15 cellular contexts compared by ENCODE assay signal in the genomic region with DNA sequence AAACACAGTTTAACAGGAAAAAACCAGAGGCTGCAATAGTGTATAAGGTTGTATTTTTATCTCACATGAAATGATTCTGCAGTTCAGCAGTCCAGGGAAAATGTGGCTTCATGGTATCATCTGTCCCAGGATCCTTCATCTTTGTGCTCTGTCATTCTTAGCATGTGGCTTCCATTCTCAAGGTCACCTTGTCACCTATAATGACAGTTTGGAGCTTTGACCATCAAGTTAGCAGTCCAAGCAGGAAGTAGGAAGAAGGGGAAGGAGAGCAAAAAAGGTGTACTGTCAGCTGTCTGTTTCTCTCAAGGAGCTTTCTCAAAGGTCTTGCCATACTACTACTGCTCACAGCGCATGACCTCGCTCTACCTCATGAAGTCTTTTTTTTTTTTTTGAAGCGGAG. TPM values are rescaled to one million over a fixed set of nuclear protein-coding genes. Genes with fewer than 3 reads are reported as not detected.
DNase-seq lines count a peak whose midpoint lies in the region; ATAC-seq lines count a peak whose summit lies in the region.
"Had no signal": no experiment of that assay in that cellular context is flagged by ENCODE, and none has a peak within 500 bp of the region (broad histone marks: within the 10 kb centered on the region; RNA-seq: fewer than 3 reads in every experiment).

No MANE protein-coding gene starts in this region.

- intact Hi-C loops in activated naive CD4-positive, alpha-beta T cell treated with anti-CD3 and anti-CD28 coated beads for 36 hours (cut with micrococcal nuclease) = no loop called here

- POLR2A ChIA-PET in activated CD8-positive, alpha-beta T cell treated with anti-CD3 and anti-CD28 coated beads, Interleukin-2, amount 10 ng/mL, durations not matched to agents 7 days and 5 days (lab: Charles Lee) = no interaction called here

- no peak for DNase-seq in activated naive CD4-positive, alpha-beta T cell treated with anti-CD3 and anti-CD28 coated beads for 36 hours
- no peak for DNase-seq in activated naive CD4-positive, alpha-beta T cell (lab: John Stamatoyannopoulos, UW)
- DNase-seq in activated CD8-positive, alpha-beta T cell treated with anti-CD3 and anti-CD28 coated beads, Interleukin-2, amount 10 ng/mL, durations not matched to agents 7 days and 5 days = no peak
- DNase-seq in immature natural killer cell (no peak), Kasumi-1 (lab: John Stamatoyannopoulos, UW) (no peak)
- DNase-seq: ACHN; activated CD8-positive, alpha-beta memory T cell treated with anti-CD3 and anti-CD28 coated beads for 24 hours; activated gamma-delta T cell; MG63; NCI-H1694 treated with DMSO at 0.1 percent for 48 hours; stimulated activated naive CD4-positive, alpha-beta T cell treated with Interleukin-2 at 50 U/mL for 16 hours had no signal

- CTCF ChIA-PET in activated naive CD4-positive, alpha-beta T cell treated with anti-CD3 and anti-CD28 coated beads for 36 hours (lab: Charles Lee) = interaction anchor here (2.0 kb wide), 2 partner anchors 10 to 151 kb away, joined by 5 to 7 read pairs; no protein-coding TSS in a partner anchor
- CTCF ChIA-PET in activated CD8-positive, alpha-beta T cell treated with anti-CD3 and anti-CD28 coated beads, Interleukin-2, amount 10 ng/mL, durations not matched to agents 7 days and 5 days (lab: Charles Lee) = interaction anchor here (0.8 to 6.4 kb wide), 2 partner anchors 11 to 151 kb away, joined by 3 to 32 read pairs; no protein-coding TSS in a partner anchor

- no peak overlapping the region for H3K4me3 Mint-ChIP-seq in activated naive CD4-positive, alpha-beta T cell treated with anti-CD3 and anti-CD28 coated beads for 36 hours
- no peak overlapping the region for H3K4me3 Mint-ChIP-seq in activated CD8-positive, alpha-beta T cell treated with anti-CD3 and anti-CD28 coated beads, Interleukin-2, amount 10 ng/mL, durations not matched to agents 7 days and 5 days
- no peak overlapping the region for H3K4me3 Mint-ChIP-seq in immature natural killer cell
- no peak overlapping the region for H3K4me3 Mint-ChIP-seq in stimulated activated memory B cell treated with anti-CD40 and anti-IgM and Interleukin-4, amounts not matched to agents 10 μg/mL and 1 μg/mL and 100 μg/mL, for 72 hours

- peaks cover 18% of the 10 kb centered on the region for H3K36me3 Mint-ChIP-seq in activated naive CD4-positive, alpha-beta T cell treated with anti-CD3 and anti-CD28 coated beads for 36 hours (ENCODE audit: low read depth)
- peaks cover 67% of the 10 kb centered on the region for H3K36me3 Mint-ChIP-seq in activated CD8-positive, alpha-beta T cell treated with anti-CD3 and anti-CD28 coated beads, Interleukin-2, amount 10 ng/mL, durations not matched to agents 7 days and 5 days (ENCODE audit: low read depth)
- H3K36me3 Mint-ChIP-seq in immature natural killer cell = peaks cover 17 to 62% (median 30%) of the 10 kb centered on the region in 3 donors
- peaks cover 73% of the 10 kb centered on the region for H3K36me3 Mint-ChIP-seq in stimulated activated memory B cell treated with anti-CD40 and anti-IgM and Interleukin-4, amounts not matched to agents 10 μg/mL and 1 μg/mL and 100 μg/mL, for 72 hours

- H3K27me3 Mint-ChIP-seq in activated naive CD4-positive, alpha-beta T cell treated with anti-CD3 and anti-CD28 coated beads for 36 hours (ENCODE audit: low read depth) = no peaks in the 10 kb centered on the region
- H3K27me3 Mint-ChIP-seq in activated CD8-positive, alpha-beta T cell treated with anti-CD3 and anti-CD28 coated beads, Interleukin-2, amount 10 ng/mL, durations not matched to agents 7 days and 5 days (ENCODE audit: low read depth) = no peaks in the 10 kb centered on the region
- no peaks in the 10 kb centered on the region for H3K27me3 Mint-ChIP-seq in immature natural killer cell (ENCODE audit: low read depth in 3 of 3)
- H3K27me3 Mint-ChIP-seq in stimulated activated memory B cell treated with anti-CD40 and anti-IgM and Interleukin-4, amounts not matched to agents 10 μg/mL and 1 μg/mL and 100 μg/mL, for 72 hours = no peaks in the 10 kb centered on the region

- ATAC-seq in activated CD8-positive, alpha-beta T cell treated with anti-CD3 and anti-CD28 coated beads, Interleukin-2, amount 10 ng/mL, durations not matched to agents 7 days and 5 days = no peak
- no peak for ATAC-seq in stimulated activated memory B cell treated with anti-CD40 and anti-IgM and Interleukin-4, amounts not matched to agents 10 μg/mL and 1 μg/mL and 100 μg/mL, for 72 hours
- ATAC-seq in HG02759 (IDR thresholded peaks at IDR 0.05; ENCODE audit: unreplicated experiment) (no peak), HG03342 (IDR thresholded peaks at IDR 0.05; ENCODE audit: unreplicated experiment) (no peak)
- ATAC-seq: gastroesophageal sphincter had no signal

- H3K4me1 Mint-ChIP-seq in activated naive CD4-positive, alpha-beta T cell treated with anti-CD3 and anti-CD28 coated beads for 36 hours (ENCODE audit: low read depth) = peaks cover 6% of the 10 kb centered on the region
- peaks cover 20% of the 10 kb centered on the region for H3K4me1 Mint-ChIP-seq in activated CD8-positive, alpha-beta T cell treated with anti-CD3 and anti-CD28 coated beads, Interleukin-2, amount 10 ng/mL, durations not matched to agents 7 days and 5 days (ENCODE audit: low read depth)
- peaks cover 24 to 30% of the 10 kb centered on the region in 2 donors for H3K4me1 Mint-ChIP-seq in immature natural killer cell
- H3K4me1 Mint-ChIP-seq in stimulated activated memory B cell treated with anti-CD40 and anti-IgM and Interleukin-4, amounts not matched to agents 10 μg/mL and 1 μg/mL and 100 μg/mL, for 72 hours = peaks cover 11% of the 10 kb centered on the region

- H3K9me3 Mint-ChIP-seq in activated naive CD4-positive, alpha-beta T cell treated with anti-CD3 and anti-CD28 coated beads for 36 hours = no peaks in the 10 kb centered on the region
- no peaks in the 10 kb centered on the region for H3K9me3 Mint-ChIP-seq in activated CD8-positive, alpha-beta T cell treated with anti-CD3 and anti-CD28 coated beads, Interleukin-2, amount 10 ng/mL, durations not matched to agents 7 days and 5 days (ENCODE audit: insufficient read depth)
- H3K9me3 Mint-ChIP-seq in immature natural killer cell = no peaks in the 10 kb centered on the region
- H3K9me3 Mint-ChIP-seq in stimulated activated memory B cell treated with anti-CD40 and anti-IgM and Interleukin-4, amounts not matched to agents 10 μg/mL and 1 μg/mL and 100 μg/mL, for 72 hours = no peaks in the 10 kb centered on the region

- H3K27ac Mint-ChIP-seq in activated naive CD4-positive, alpha-beta T cell treated with anti-CD3 and anti-CD28 coated beads for 36 hours = peak overlapping the region; percentile 33
- peak overlapping the region; percentile 65 for H3K27ac Mint-ChIP-seq in activated CD8-positive, alpha-beta T cell treated with anti-CD3 and anti-CD28 coated beads, Interleukin-2, amount 10 ng/mL, durations not matched to agents 7 days and 5 days
- peak overlapping the region; percentile 33 to 90 (median 72) for H3K27ac Mint-ChIP-seq in immature natural killer cell
- peak overlapping the region; percentile 15 for H3K27ac Mint-ChIP-seq in stimulated activated memory B cell treated with anti-CD40 and anti-IgM and Interleukin-4, amounts not matched to agents 10 μg/mL and 1 μg/mL and 100 μg/mL, for 72 hours

RNA-seq across cellular contexts. Expression of a gene that starts 58.6 kb away (rescaled TPM):
- total RNA-seq in activated naive CD4-positive, alpha-beta T cell treated with anti-CD3 and anti-CD28 coated beads for 36 hours = 10 to 100 TPM; 40.6 to 42.7 TPM
- total RNA-seq in activated CD8-positive, alpha-beta T cell treated with anti-CD3 and anti-CD28 coated beads, Interleukin-2, amount 10 ng/mL, durations not matched to agents 7 days and 5 days = 10 to 100 TPM; 64.9 to 66.6 TPM
- polyA plus RNA-seq in immature natural killer cell = 10 to 100 TPM; 10.9 to 35.3 (median 11.0) TPM

Comparison
In these comparisons a context has a peak if more than half of its experiments do, and no peak if none do; other contexts are left out.
1. H3K27ac Mint-ChIP-seq: peak in every context shown above with its lines; median percentile 72 in immature natural killer cell; 65 in activated CD8-positive, alpha-beta T cell treated with anti-CD3 and anti-CD28 coated beads, Interleukin-2, amount 10 ng/mL, durations not matched to agents 7 days and 5 days; 33 in activated naive CD4-positive, alpha-beta T cell treated with anti-CD3 and anti-CD28 coated beads for 36 hours; 15 in stimulated activated memory B cell treated with anti-CD40 and anti-IgM and Interleukin-4, amounts not matched to agents 10 μg/mL and 1 μg/mL and 100 μg/mL, for 72 hours.